In the genomic region with DNA sequence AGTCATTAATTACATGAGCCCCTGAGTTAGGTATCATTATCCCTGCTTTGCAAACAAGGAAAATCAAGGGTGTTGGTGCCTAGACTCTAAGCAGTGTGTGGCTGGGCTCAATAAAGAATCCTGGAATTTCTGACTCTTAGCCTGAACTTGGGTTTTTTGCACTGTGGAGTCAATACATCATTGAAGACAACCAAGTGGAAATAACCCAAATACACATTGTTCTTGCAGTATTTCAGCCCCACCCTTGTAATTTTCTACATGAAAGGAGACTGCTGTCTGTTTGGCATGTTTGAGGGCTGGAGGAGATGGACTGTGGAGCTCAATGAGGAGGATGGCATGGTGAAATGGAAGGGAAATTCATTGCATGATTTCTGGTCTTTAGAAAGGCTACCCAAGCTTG, we compare ENCODE assay signal across 25 cellular contexts.
DNase-seq lines count a peak whose midpoint lies in the region; TF ChIP-seq lines count a peak whose summit lies in the region.
"Had no signal": no experiment of that assay in that cellular context is flagged by ENCODE, and none has a peak within 500 bp of the region (broad histone marks: within the 10 kb centered on the region; RNA-seq: fewer than 3 reads in every experiment).

No MANE protein-coding gene starts in this region.

- H3F3A ChIP-seq in neural progenitor cell (ENCODE audit: low read depth) = no peaks in the 10 kb centered on the region

- no peak for TF ChIP-seq EP300 in stomach (IDR thresholded peaks at IDR 0.05)

- H3K27ac Mint-ChIP-seq in neural progenitor cell = no peak overlapping the region
- H3K27ac Mint-ChIP-seq: CD14-positive monocyte; CD4-positive, alpha-beta memory T cell; CD4-positive, CD25-positive, alpha-beta regulatory T cell; CD8-positive, alpha-beta memory T cell had no signal

- H3K36me3 Mint-ChIP-seq in neural progenitor cell = no peaks in the 10 kb centered on the region
- H3K36me3 Mint-ChIP-seq: CD14-positive monocyte; CD4-positive, alpha-beta memory T cell; CD4-positive, CD25-positive, alpha-beta regulatory T cell; CD8-positive, alpha-beta memory T cell had no signal

- no peaks in the 10 kb centered on the region for H3K79me2 ChIP-seq in neural progenitor cell (ENCODE audit: low read depth)

- H3K4me1 ChIP-seq in neural progenitor cell (no peaks in the 10 kb centered on the region), stomach (peaks cover 0 to 6% (median 0%) of the 10 kb centered on the region in 4 donors)
- H3K4me1 ChIP-seq: BE2C, BLaER1 had no signal

- DNase-seq in NCI-H2227 (lab: John Stamatoyannopoulos, UW; ENCODE audit: unreplicated experiment) (peak; percentile 60), NCI-H69 (lab: John Stamatoyannopoulos, UW) (peak; percentile 80), fibroblast of the aortic adventitia (ENCODE audit: low read depth) (peak; percentile 77), neural progenitor cell (ENCODE audit: low spot score) (no peak), stomach (no peak)
- no peak for DNase-seq in effector CD4-positive, alpha-beta T cell
- no peak for DNase-seq in activated CD4-positive, alpha-beta T cell treated with anti-CD3 and anti-CD28 coated beads for 48 hours
- DNase-seq: ACHN; BE2C; C1 segment of cervical spinal cord; CD4-positive, alpha-beta memory T cell; CD4-positive, CD25-positive, alpha-beta regulatory T cell; CD8-positive, alpha-beta memory T cell; COR-L47; DMS 273 treated with DMSO at 0.1 percent for 48 hours; DMS153; DMS53; DMS79; DND-41; EL; GDM1 had no signal

- no peak for TF ChIP-seq POLR2A in stomach (IDR thresholded peaks at IDR 0.05)

- no peaks in the 10 kb centered on the region for H4K20me1 ChIP-seq in neural progenitor cell (ENCODE audit: low read depth)
- H4K20me1 ChIP-seq: BLaER1 had no signal

- H3K27me3 Mint-ChIP-seq in neural progenitor cell (ENCODE audit: insufficient read depth, low read depth) = no peaks in the 10 kb centered on the region

- no peaks in the 10 kb centered on the region for H3K4me1 Mint-ChIP-seq in neural progenitor cell
- H3K4me1 Mint-ChIP-seq: CD14-positive monocyte; CD4-positive, alpha-beta memory T cell; CD4-positive, CD25-positive, alpha-beta regulatory T cell; CD8-positive, alpha-beta memory T cell had no signal

- H3K9me3 ChIP-seq in neural progenitor cell (ENCODE audit: low read depth) = no peaks in the 10 kb centered on the region
- H3K9me3 ChIP-seq in stomach = no peaks in the 10 kb centered on the region
- H3K9me3 ChIP-seq: BE2C, BLaER1 had no signal

- no peak overlapping the region for H3K27ac ChIP-seq in neural progenitor cell
- H3K27ac ChIP-seq in stomach = no peak overlapping the region
- H3K27ac ChIP-seq: 22Rv1, BLaER1 had no signal

- TF ChIP-seq CTCF in fibroblast of the aortic adventitia (IDR thresholded peaks at IDR 0.05; ENCODE audit: insufficient read depth, low read length) = no peak
- TF ChIP-seq CTCF in neural progenitor cell (IDR thresholded peaks at IDR 0.05) = no peak
- no peak for TF ChIP-seq CTCF in stomach (IDR thresholded peaks at IDR 0.05)

- H2AFZ ChIP-seq in neural progenitor cell (replicated peaks) = peak overlapping the region; percentile 3

- intact Hi-C loops in stomach (cut with DNase I; ENCODE audit: low total_unique reads) = no loop called here

- no peak overlapping the region for H3K4me3 ChIP-seq in fibroblast of the aortic adventitia (ENCODE audit: low read depth, low read length)
- H3K4me3 ChIP-seq in neural progenitor cell = no peak overlapping the region
- H3K4me3 ChIP-seq in stomach = no peak overlapping the region
- H3K4me3 ChIP-seq: BLaER1, GM12878 had no signal

- H3K4me3 Mint-ChIP-seq in neural progenitor cell = no peak overlapping the region
- H3K4me3 Mint-ChIP-seq: CD14-positive monocyte; CD4-positive, alpha-beta memory T cell; CD4-positive, CD25-positive, alpha-beta regulatory T cell; CD8-positive, alpha-beta memory T cell had no signal

- no peak overlapping the region for H3K4me2 ChIP-seq in neural progenitor cell
- H3K4me2 ChIP-seq: BLaER1 had no signal

- H3K36me3 ChIP-seq in neural progenitor cell (no peaks in the 10 kb centered on the region), stomach (no peaks in the 10 kb centered on the region)
- H3K36me3 ChIP-seq: BE2C, BLaER1 had no signal

- no peaks in the 10 kb centered on the region for H3K9me3 Mint-ChIP-seq in neural progenitor cell
- H3K9me3 Mint-ChIP-seq: CD14-positive monocyte; CD4-positive, alpha-beta memory T cell; CD4-positive, CD25-positive, alpha-beta regulatory T cell; CD8-positive, alpha-beta memory T cell had no signal

- no peaks in the 10 kb centered on the region for H3K27me3 ChIP-seq in neural progenitor cell
- H3K27me3 ChIP-seq in stomach = peaks cover 0 to 29% (median 0%) of the 10 kb centered on the region in 3 donors
- H3K27me3 ChIP-seq: BLaER1 had no signal

- no peak overlapping the region for H3K9ac ChIP-seq in neural progenitor cell
- H3K9ac ChIP-seq: BLaER1 had no signal

Comparison
In these comparisons a context has a peak if more than half of its experiments do, and no peak if none do; other contexts are left out.
1. DNase-seq: peak in NCI-H2227 (single experiment), NCI-H69 (single experiment) and fibroblast of the aortic adventitia (single experiment); none in neural progenitor cell (single experiment), effector CD4-positive, alpha-beta T cell (single experiment), activated CD4-positive, alpha-beta T cell treated with anti-CD3 and anti-CD28 coated beads for 48 hours (single experiment) and stomach (single experiment).